Comparison of ENCODE assay signal across 8 cellular contexts in the genomic region with DNA sequence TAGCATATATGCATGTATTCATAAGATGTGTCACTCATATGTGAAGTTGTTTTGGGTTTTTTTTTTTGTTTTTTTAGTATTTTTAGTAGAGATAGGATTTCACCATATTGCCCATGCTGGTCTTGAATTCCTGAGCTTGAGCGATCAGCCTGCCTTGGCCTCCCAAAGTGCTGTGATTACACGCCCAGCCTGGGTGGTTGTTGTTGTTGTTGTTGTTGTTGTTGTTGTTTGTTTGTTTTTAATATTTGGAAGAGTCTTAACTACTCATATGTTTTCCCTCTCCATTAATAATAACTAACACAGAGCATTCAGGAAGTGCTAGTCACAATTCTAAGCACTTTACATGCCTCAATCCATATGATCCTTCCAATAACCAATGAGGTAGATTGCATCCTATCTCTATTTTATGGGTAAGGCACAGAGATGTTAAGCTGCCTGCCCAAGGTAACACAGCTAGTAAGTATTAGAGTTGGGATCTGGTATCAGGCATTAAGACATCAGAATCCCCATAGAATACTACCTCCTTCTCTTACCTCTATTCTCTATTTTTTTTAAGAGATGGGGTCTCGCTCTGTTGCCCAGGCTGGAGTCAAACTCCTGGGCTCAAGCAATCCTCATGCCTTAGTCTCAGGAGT.
"Had no signal": no experiment of that assay in that cellular context is flagged by ENCODE, and none has a peak within 500 bp of the region (broad histone marks: within the 10 kb centered on the region; RNA-seq: fewer than 3 reads in every experiment).

No MANE protein-coding gene starts in this region.

- H3K4me3 Mint-ChIP-seq: GM23338, H9, HFFc6 had no signal

- H3K4me2 ChIP-seq: GM23338, KMS-11 had no signal

- ATAC-seq: GM23338 had no signal

- DNase-seq: H9, KBM-7 had no signal

- H3K27ac ChIP-seq: HL-60, KMS-11 had no signal

- FAIRE-seq: H1, H54 had no signal

- H3K9ac ChIP-seq: KMS-11 had no signal

- H3K27ac Mint-ChIP-seq: GM23338, HFFc6 had no signal

- H2AFZ ChIP-seq: GM23338 had no signal

- H3K4me3 ChIP-seq: GM23338 had no signal

- H3K9me3 Mint-ChIP-seq: GM23338, H9, HFFc6 had no signal
